ENCODE assay signal across 8 cellular contexts in the genomic region with DNA sequence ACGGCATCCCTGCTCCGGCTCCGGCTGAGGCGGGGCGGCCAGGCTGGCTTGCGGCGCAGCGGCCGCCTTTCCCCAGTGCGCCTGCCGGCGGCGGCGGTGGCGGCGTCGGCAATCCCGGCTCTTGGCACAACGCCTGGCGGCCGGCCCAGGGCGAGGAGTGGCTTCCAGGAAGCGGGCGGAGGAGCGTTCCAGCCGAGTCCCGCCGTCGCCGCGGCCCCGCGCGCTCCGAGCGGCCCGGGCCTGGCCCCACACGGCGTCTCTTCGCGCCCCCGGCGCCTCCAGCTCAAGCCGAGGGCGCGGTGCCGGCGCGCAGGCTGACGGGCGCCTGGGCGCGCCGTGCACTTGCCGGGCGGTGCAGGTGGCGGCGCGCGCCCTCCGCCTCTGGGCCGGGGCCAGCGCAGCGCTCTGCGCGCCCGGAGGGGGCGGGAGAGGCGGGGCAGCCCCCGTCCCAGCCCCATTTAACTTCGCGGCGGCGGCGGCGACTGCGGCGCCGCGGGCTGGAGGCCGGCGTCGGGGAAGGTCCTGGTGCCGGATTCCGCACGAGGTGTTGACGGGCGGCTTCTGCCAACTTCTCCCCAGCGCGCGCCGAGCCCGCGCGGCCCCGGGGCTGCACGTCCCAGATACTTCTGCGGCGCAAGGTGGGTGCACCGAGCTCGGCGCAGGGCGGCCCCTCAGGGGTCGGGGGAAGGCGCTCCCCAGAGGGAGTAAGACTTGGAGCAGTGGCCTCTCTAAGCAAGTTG. TPM values are rescaled to one million over a fixed set of nuclear protein-coding genes. Genes with fewer than 3 reads are reported as not detected.
DNase-seq lines count a peak whose midpoint lies in the region; ATAC-seq and TF ChIP-seq lines count a peak whose summit lies in the region.

A gene with protein sequence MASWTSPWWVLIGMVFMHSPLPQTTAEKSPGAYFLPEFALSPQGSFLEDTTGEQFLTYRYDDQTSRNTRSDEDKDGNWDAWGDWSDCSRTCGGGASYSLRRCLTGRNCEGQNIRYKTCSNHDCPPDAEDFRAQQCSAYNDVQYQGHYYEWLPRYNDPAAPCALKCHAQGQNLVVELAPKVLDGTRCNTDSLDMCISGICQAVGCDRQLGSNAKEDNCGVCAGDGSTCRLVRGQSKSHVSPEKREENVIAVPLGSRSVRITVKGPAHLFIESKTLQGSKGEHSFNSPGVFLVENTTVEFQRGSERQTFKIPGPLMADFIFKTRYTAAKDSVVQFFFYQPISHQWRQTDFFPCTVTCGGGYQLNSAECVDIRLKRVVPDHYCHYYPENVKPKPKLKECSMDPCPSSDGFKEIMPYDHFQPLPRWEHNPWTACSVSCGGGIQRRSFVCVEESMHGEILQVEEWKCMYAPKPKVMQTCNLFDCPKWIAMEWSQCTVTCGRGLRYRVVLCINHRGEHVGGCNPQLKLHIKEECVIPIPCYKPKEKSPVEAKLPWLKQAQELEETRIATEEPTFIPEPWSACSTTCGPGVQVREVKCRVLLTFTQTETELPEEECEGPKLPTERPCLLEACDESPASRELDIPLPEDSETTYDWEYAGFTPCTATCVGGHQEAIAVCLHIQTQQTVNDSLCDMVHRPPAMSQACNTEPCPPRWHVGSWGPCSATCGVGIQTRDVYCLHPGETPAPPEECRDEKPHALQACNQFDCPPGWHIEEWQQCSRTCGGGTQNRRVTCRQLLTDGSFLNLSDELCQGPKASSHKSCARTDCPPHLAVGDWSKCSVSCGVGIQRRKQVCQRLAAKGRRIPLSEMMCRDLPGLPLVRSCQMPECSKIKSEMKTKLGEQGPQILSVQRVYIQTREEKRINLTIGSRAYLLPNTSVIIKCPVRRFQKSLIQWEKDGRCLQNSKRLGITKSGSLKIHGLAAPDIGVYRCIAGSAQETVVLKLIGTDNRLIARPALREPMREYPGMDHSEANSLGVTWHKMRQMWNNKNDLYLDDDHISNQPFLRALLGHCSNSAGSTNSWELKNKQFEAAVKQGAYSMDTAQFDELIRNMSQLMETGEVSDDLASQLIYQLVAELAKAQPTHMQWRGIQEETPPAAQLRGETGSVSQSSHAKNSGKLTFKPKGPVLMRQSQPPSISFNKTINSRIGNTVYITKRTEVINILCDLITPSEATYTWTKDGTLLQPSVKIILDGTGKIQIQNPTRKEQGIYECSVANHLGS (N-terminal part only) (plus strand): TSS at position 485 of the 740 bp plus-strand sequence. CDS start 1,639 bp downstream, outside the sequence.

- TF ChIP-seq CTCF in colonic mucosa (IDR thresholded peaks at IDR 0.05) (no peak), spleen (IDR thresholded peaks at IDR 0.05 in 8 of 11, conservative IDR thresholded peaks at IDR 0.05 in 3 of 11) (no peak)

- intact Hi-C loops in colonic mucosa (cut with DNase I) (no loop called here), spleen (cut with DNase I; ENCODE audit: low total_unique reads) (no loop called here)

- H3K27me3 ChIP-seq in colonic mucosa (peaks cover 9% of the 10 kb centered on the region), spleen (replicated peaks in 1 of 7) (peaks cover 0 to 87% (median 27%) of the 10 kb centered on the region in 7 donors)

- WGBS in spleen, 5 donors = 1 to 11% (median 4%) methylated on average over 30 to 105 of the region's 105 CpGs

- peak in 46 of 76 experiments; percentile 1 to 62 (median 23) for DNase-seq in HUDEP-2 (lab: John Stamatoyannopoulos, UW; ENCODE audit: unreplicated experiment in 76 of 76)
- peak; percentile 71 for DNase-seq in colonic mucosa
- DNase-seq in kidney glomerular epithelial cell (lab: John Stamatoyannopoulos, UW) = peak; percentile 6
- DNase-seq in spleen = no peak
- DNase-seq in SW480 (ENCODE audit: low spot score) = no peak
- no peak for DNase-seq in activated CD4-positive, CD25-positive, alpha-beta regulatory T cell treated with anti-CD3 and anti-CD28 coated beads, Interleukin-2, amount 50 U/mL, for 72 hours

- H3K36me3 ChIP-seq in colonic mucosa = no peaks in the 10 kb centered on the region
- no peaks in the 10 kb centered on the region for H3K36me3 ChIP-seq in spleen

- no peak for ATAC-seq in GM21515 (IDR thresholded peaks at IDR 0.05; ENCODE audit: unreplicated experiment)
- no peak for ATAC-seq in GM18502 (IDR thresholded peaks at IDR 0.05; ENCODE audit: poor library complexity, unreplicated experiment)

- H3K27ac ChIP-seq in colonic mucosa = no peak within 1 kb of the TSS
- H3K27ac ChIP-seq in spleen = peak within 1 kb of the TSS in 1 of 8 donors; percentile 10

- H3K4me1 ChIP-seq in colonic mucosa = no peaks in the 10 kb centered on the region
- peaks cover 0 to 12% (median 0%) of the 10 kb centered on the region in 6 donors for H3K4me1 ChIP-seq in spleen

- H3K4me3 ChIP-seq in colonic mucosa = peak within 1 kb of the TSS; percentile 29
- H3K4me3 ChIP-seq in spleen = peak within 1 kb of the TSS; percentile 4 to 57 (median 28)

- H3K9me3 ChIP-seq in colonic mucosa (no peaks in the 10 kb centered on the region), spleen (no peaks in the 10 kb centered on the region)

- TF ChIP-seq POLR2A in spleen (IDR thresholded peaks at IDR 0.05) = no peak

- H3K9ac ChIP-seq in colonic mucosa (ENCODE audit: low read depth in 2 of 2, low read length in 2 of 2) = peak within 1 kb of the TSS in 1 of 2 donors; percentile 18

RNA-seq across cellular contexts. Expression of the gene that starts here (rescaled TPM):
- total RNA-seq in colonic mucosa (1 to 10 TPM in 1 of 2 donors, under 1 TPM in 1; 0.72 to 4.8 TPM), spleen (1 to 10 TPM in 6 of 7 donors, under 1 TPM in 1; 0.52 to 5.7 (median 3.6) TPM)
- polyA plus RNA-seq in spleen = under 1 TPM; 0.09 to 0.16 (median 0.11) TPM

Comparison
In these comparisons a context has a peak if more than half of its experiments do, and no peak if none do; other contexts are left out.
1. DNase-seq: peak in HUDEP-2 (46 of 76), colonic mucosa (single experiment) and kidney glomerular epithelial cell (single experiment); none in spleen (single experiment), SW480 (single experiment) and activated CD4-positive, CD25-positive, alpha-beta regulatory T cell treated with anti-CD3 and anti-CD28 coated beads, Interleukin-2, amount 50 U/mL, for 72 hours (single experiment).